In genomic region chr12:48978741-48979601, GRCh38 we compare ENCODE assay signal across 11 cellular contexts. TPM values are rescaled to one million over a fixed set of nuclear protein-coding genes. Genes with fewer than 3 reads are reported as not detected.
A peak's percentile ranks its signal among the peaks of the same experiment; 100 is the strongest.
DNase-seq lines count a peak whose midpoint lies in the region; ATAC-seq, FAIRE-seq and TF ChIP-seq lines count a peak whose summit lies in the region.
"Had no signal": no experiment of that assay in that cellular context is flagged by ENCODE, and none has a peak within 500 bp of the region (broad histone marks: within the 10 kb centered on the region; RNA-seq: fewer than 3 reads in every experiment).

No MANE protein-coding gene starts in this region.

- no peak for TF ChIP-seq CTCF in kidney (IDR thresholded peaks at IDR 0.05; ENCODE audit: borderline replicate concordance, extremely low read depth, insufficient read depth)

- H3K4me3 ChIP-seq in kidney (ENCODE audit: low read length in 2 of 2): peak overlapping the region; percentile 10 to 41
- H3K4me3 ChIP-seq in stomach smooth muscle (ENCODE audit: low read length in 2 of 2): peak overlapping the region; percentile 57 to 69

- H3K36me3 ChIP-seq in kidney (ENCODE audit: control insufficient read depth in 1 of 2, insufficient read depth in 2 of 2, low read length in 2 of 2) (no peaks in the 10 kb centered on the region), stomach smooth muscle (ENCODE audit: control insufficient read depth in 2 of 2, insufficient read depth in 2 of 2, low read length in 2 of 2) (no peaks in the 10 kb centered on the region)
- H3K36me3 ChIP-seq: BE2C had no signal

- peak overlapping the region; percentile 54 for H3K4me3 Mint-ChIP-seq in activated CD4-positive, alpha-beta T cell treated with anti-CD3 and anti-CD28 coated beads for 36 hours
- H3K4me3 Mint-ChIP-seq in activated T-cell treated with anti-CD3 and anti-CD28 coated beads, Interleukin-2, amount 50 U/mL, for 24 hours: peak overlapping the region; percentile 63

- peak; percentile 30 for DNase-seq in activated CD4-positive, alpha-beta T cell treated with anti-CD3 and anti-CD28 coated beads for 36 hours
- DNase-seq in activated CD4-positive, alpha-beta T cell treated with anti-CD3 and anti-CD28 coated beads for 4 hours: no peak
- peak; percentile 58 for DNase-seq in activated T-cell treated with anti-CD3 and anti-CD28 coated beads, Interleukin-2, amount 50 U/mL, for 24 hours
- DNase-seq in kidney: no peak
- no peak for DNase-seq in NCI-H1436 (lab: John Stamatoyannopoulos, UW)
- DNase-seq in Kasumi-1 (lab: John Stamatoyannopoulos, UW): no peak
- DNase-seq in EL: no peak
- DNase-seq: stimulated activated CD4-positive, alpha-beta T cell treated with anti-CD3 and anti-CD28 coated beads, Interleukin-1b, Interleukin-23, amount 100 ng/mL, for 48 hours had no signal

- ATAC-seq in activated CD4-positive, alpha-beta T cell treated with anti-CD3 and anti-CD28 coated beads for 36 hours: no peak

- CTCF ChIA-PET in activated CD4-positive, alpha-beta T cell treated with anti-CD3 and anti-CD28 coated beads for 36 hours (lab: Charles Lee): interaction anchor here (0.6 to 13.1 kb wide), 15 partner anchors 9 to 799 kb away, joined by 3 to 246 read pairs (median 6); partner anchors contain the start of genes ARF3, DDN, DDX23 and DHH

- POLR2A ChIA-PET in activated CD4-positive, alpha-beta T cell treated with anti-CD3 and anti-CD28 coated beads for 36 hours (lab: Charles Lee): interaction anchor here (0.6 kb wide), 1 partner anchor 209 kb away, joined by 3 read pairs; no protein-coding TSS in a partner anchor

- no peak for FAIRE-seq in kidney (lab: Jason Lieb, UNC)

- H3K9ac ChIP-seq in kidney (ENCODE audit: low read length in 2 of 2): no peak overlapping the region
- H3K9ac ChIP-seq in stomach smooth muscle (ENCODE audit: low read length in 2 of 2): no peak overlapping the region

- intact Hi-C loops in activated CD4-positive, alpha-beta T cell treated with anti-CD3 and anti-CD28 coated beads for 36 hours (cut with DNase I, micrococcal nuclease): loop anchor here (1.0 to 10.0 kb wide), 8 partner anchors 42 to 974 kb away; partner anchors contain the start of genes COL2A1 (in 1 of the 2), DNAJC22 (in 1 of the 2), FKBP11 (in 1 of the 2) and KANSL2 (in 1 of the 2)
- intact Hi-C loops in kidney (cut with DNase I): no loop called here

- H3K27ac ChIP-seq in kidney (ENCODE audit: low read depth in 2 of 2, low read length in 2 of 2) (no peak overlapping the region), stomach smooth muscle (ENCODE audit: low read length) (no peak overlapping the region)

- H3K27me3 ChIP-seq in stomach smooth muscle (ENCODE audit: control insufficient read depth in 1 of 2, insufficient read depth in 2 of 2, low read length in 2 of 2): peaks cover 70 to 76% of the 10 kb centered on the region in 2 donors

- peaks cover 69% of the 10 kb centered on the region for H3K27me3 Mint-ChIP-seq in activated CD4-positive, alpha-beta T cell treated with anti-CD3 and anti-CD28 coated beads for 36 hours
- H3K27me3 Mint-ChIP-seq in activated T-cell treated with anti-CD3 and anti-CD28 coated beads, Interleukin-2, amount 50 U/mL, for 24 hours: peaks cover 88% of the 10 kb centered on the region

- H3K9me3 Mint-ChIP-seq in activated CD4-positive, alpha-beta T cell treated with anti-CD3 and anti-CD28 coated beads for 36 hours (ENCODE audit: low read depth): no peaks in the 10 kb centered on the region
- no peaks in the 10 kb centered on the region for H3K9me3 Mint-ChIP-seq in activated T-cell treated with anti-CD3 and anti-CD28 coated beads, Interleukin-2, amount 50 U/mL, for 24 hours

- H3K4me1 ChIP-seq in kidney (ENCODE audit: control insufficient read depth in 1 of 2, insufficient read depth in 1 of 2, low read depth in 1 of 2, low read length in 2 of 2): peaks cover 17 to 32% of the 10 kb centered on the region in 2 donors
- H3K4me1 ChIP-seq in stomach smooth muscle (ENCODE audit: control insufficient read depth, insufficient read depth, low read length): peaks cover 39% of the 10 kb centered on the region

- H3K9me3 ChIP-seq in kidney (ENCODE audit: control insufficient read depth in 1 of 2, low read length in 2 of 2): no peaks in the 10 kb centered on the region
- no peaks in the 10 kb centered on the region for H3K9me3 ChIP-seq in stomach smooth muscle (ENCODE audit: control insufficient read depth in 2 of 2, low read length in 2 of 2)
- H3K9me3 ChIP-seq: BE2C had no signal

- peaks cover 50% of the 10 kb centered on the region for H3K4me1 Mint-ChIP-seq in activated CD4-positive, alpha-beta T cell treated with anti-CD3 and anti-CD28 coated beads for 36 hours
- H3K4me1 Mint-ChIP-seq in activated T-cell treated with anti-CD3 and anti-CD28 coated beads, Interleukin-2, amount 50 U/mL, for 24 hours (ENCODE audit: low read depth): peaks cover 52% of the 10 kb centered on the region

- H3K36me3 Mint-ChIP-seq in activated CD4-positive, alpha-beta T cell treated with anti-CD3 and anti-CD28 coated beads for 36 hours (ENCODE audit: low read depth): no peaks in the 10 kb centered on the region
- no peaks in the 10 kb centered on the region for H3K36me3 Mint-ChIP-seq in activated T-cell treated with anti-CD3 and anti-CD28 coated beads, Interleukin-2, amount 50 U/mL, for 24 hours (ENCODE audit: low read depth)

- H3K27ac Mint-ChIP-seq in activated CD4-positive, alpha-beta T cell treated with anti-CD3 and anti-CD28 coated beads for 36 hours: no peak overlapping the region
- peak overlapping the region; percentile 57 for H3K27ac Mint-ChIP-seq in activated T-cell treated with anti-CD3 and anti-CD28 coated beads, Interleukin-2, amount 50 U/mL, for 24 hours

RNA-seq across cellular contexts. Expression of gene WNT1, which starts 0.8 kb away (rescaled TPM):
- not detected for total RNA-seq in activated CD4-positive, alpha-beta T cell treated with anti-CD3 and anti-CD28 coated beads for 36 hours
- total RNA-seq in kidney: not detected
- not detected for polyA plus RNA-seq in kidney (ENCODE audit: insufficient read depth, low read depth, low replicate concordance)
- total RNA-seq: RPMI7951 had no signal

RNA-seq across cellular contexts. Expression of gene WNT10B, which starts 7.4 kb away (rescaled TPM):
- under 1 TPM; 0.16 to 0.18 TPM for total RNA-seq in activated CD4-positive, alpha-beta T cell treated with anti-CD3 and anti-CD28 coated beads for 36 hours
- 1.9 TPM for total RNA-seq in kidney
- polyA plus RNA-seq in kidney (ENCODE audit: insufficient read depth, low read depth, low replicate concordance): not detected
- total RNA-seq: RPMI7951 had no signal

RNA-seq across cellular contexts. Expression of gene DDN, which starts 20.2 kb away (rescaled TPM):
- under 1 TPM; 0.48 to 0.61 TPM for total RNA-seq in activated CD4-positive, alpha-beta T cell treated with anti-CD3 and anti-CD28 coated beads for 36 hours
- not detected for total RNA-seq in kidney
- 27.0 TPM for polyA plus RNA-seq in kidney (ENCODE audit: insufficient read depth, low read depth, low replicate concordance)
- total RNA-seq: RPMI7951 had no signal

RNA-seq across cellular contexts. Expression of gene ARF3, which starts 21.7 kb away (rescaled TPM):
- total RNA-seq in activated CD4-positive, alpha-beta T cell treated with anti-CD3 and anti-CD28 coated beads for 36 hours: 10 to 100 TPM; 84.7 to 96.1 TPM
- total RNA-seq in kidney: 229 TPM
- 111 TPM for polyA plus RNA-seq in kidney (ENCODE audit: insufficient read depth, low read depth, low replicate concordance)

RNA-seq across cellular contexts. Expression of gene PRKAG1, which starts 39.6 kb away (rescaled TPM):
- 10 to 100 TPM; 54.5 to 62.6 TPM for total RNA-seq in activated CD4-positive, alpha-beta T cell treated with anti-CD3 and anti-CD28 coated beads for 36 hours
- total RNA-seq in kidney: 57.1 TPM
- 58.4 TPM for polyA plus RNA-seq in kidney (ENCODE audit: insufficient read depth, low read depth, low replicate concordance)

Comparison
In these comparisons a context has a peak if more than half of its experiments do, and no peak if none do; other contexts are left out.
1. DNase-seq: peak in activated CD4-positive, alpha-beta T cell treated with anti-CD3 and anti-CD28 coated beads for 36 hours (single experiment) and activated T-cell treated with anti-CD3 and anti-CD28 coated beads, Interleukin-2, amount 50 U/mL, for 24 hours (single experiment); none in activated CD4-positive, alpha-beta T cell treated with anti-CD3 and anti-CD28 coated beads for 4 hours (0 of 2), kidney (single experiment), NCI-H1436 (single experiment), Kasumi-1 (0 of 2) and EL (single experiment).